In genomic region chr5:2705861-2706260, GRCh38 we compare ENCODE assay signal across 22 cellular contexts. TPM values are rescaled to one million over a fixed set of nuclear protein-coding genes. Genes with fewer than 3 reads are reported as not detected.
"Had no signal": no experiment of that assay in that cellular context is flagged by ENCODE, and none has a peak within 500 bp of the region (broad histone marks: within the 10 kb centered on the region; RNA-seq: fewer than 3 reads in every experiment).

No MANE protein-coding gene starts in this region.

- H3K4me2 ChIP-seq: hepatocyte had no signal

- H3K27ac ChIP-seq: coronary artery, dorsolateral prefrontal cortex, esophagus muscularis mucosa, foreskin keratinocyte, gastroesophageal sphincter, heart left ventricle, hepatocyte, left lung, lower lobe of right lung had no signal

- H3K9me3 ChIP-seq: esophagus muscularis mucosa, gastroesophageal sphincter, heart left ventricle, left lung, lower lobe of right lung had no signal

- H3K27me3 ChIP-seq: hepatocyte had no signal

- H2AFZ ChIP-seq: hepatocyte had no signal

- DNase-seq: dermis blood vessel endothelial cell; dorsolateral prefrontal cortex; effector CD4-positive, alpha-beta T cell; effector memory CD4-positive, alpha-beta T cell; foreskin keratinocyte; heart left ventricle; hypothalamus; left cardiac atrium; left lung; left ventricle myocardium superior; lower lobe of right lung; mesenchymal stem cell; midbrain had no signal

- H3K4me1 ChIP-seq: esophagus muscularis mucosa, foreskin keratinocyte, gastroesophageal sphincter, heart left ventricle, left lung, lower lobe of right lung had no signal

- H3K36me3 ChIP-seq: esophagus muscularis mucosa, gastroesophageal sphincter, heart left ventricle, left lung, lower lobe of right lung had no signal

- H3K4me3 ChIP-seq: coronary artery, dorsolateral prefrontal cortex, esophagus muscularis mucosa, gastroesophageal sphincter, heart left ventricle, hepatocyte, left lung, lower lobe of right lung had no signal

- FAIRE-seq: colon, endothelial cell of umbilical vein, frontal cortex, islet of Langerhans, keratinocyte had no signal

RNA-seq across cellular contexts. Expression of gene IRX2, which starts 45.6 kb away (rescaled TPM):
- polyA plus RNA-seq: endothelial cell of umbilical vein had no signal
